ENCODE assay signal across 1 cellular context in the genomic region with DNA sequence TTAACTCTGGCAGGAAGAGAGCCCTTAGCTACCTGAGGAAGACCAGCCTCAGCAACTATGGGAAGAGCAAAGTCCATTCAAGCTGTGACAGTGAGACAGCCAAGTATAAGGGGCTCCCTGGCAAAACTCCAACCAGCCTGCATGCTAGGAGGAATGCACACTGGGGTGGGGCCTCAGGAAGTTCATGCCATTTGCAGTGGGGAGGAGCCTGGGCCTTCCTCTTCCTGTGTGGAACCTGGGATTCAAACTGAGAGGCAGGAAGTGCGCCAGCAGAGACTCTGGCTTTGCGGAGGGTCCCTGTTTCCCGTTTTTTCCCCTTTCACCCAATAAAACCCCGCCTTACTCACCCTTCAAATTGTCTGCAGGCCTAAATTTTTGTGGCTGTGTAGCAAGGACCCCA.
TF ChIP-seq lines count a peak whose summit lies in the region.

No MANE protein-coding gene starts in this region.

TF ChIP-seq in GM23338, 12 proteins besides CTCF, POLR2A, EP300 and RAD21 (continued from another document):
- TF ChIP-seq, protein P1, sequence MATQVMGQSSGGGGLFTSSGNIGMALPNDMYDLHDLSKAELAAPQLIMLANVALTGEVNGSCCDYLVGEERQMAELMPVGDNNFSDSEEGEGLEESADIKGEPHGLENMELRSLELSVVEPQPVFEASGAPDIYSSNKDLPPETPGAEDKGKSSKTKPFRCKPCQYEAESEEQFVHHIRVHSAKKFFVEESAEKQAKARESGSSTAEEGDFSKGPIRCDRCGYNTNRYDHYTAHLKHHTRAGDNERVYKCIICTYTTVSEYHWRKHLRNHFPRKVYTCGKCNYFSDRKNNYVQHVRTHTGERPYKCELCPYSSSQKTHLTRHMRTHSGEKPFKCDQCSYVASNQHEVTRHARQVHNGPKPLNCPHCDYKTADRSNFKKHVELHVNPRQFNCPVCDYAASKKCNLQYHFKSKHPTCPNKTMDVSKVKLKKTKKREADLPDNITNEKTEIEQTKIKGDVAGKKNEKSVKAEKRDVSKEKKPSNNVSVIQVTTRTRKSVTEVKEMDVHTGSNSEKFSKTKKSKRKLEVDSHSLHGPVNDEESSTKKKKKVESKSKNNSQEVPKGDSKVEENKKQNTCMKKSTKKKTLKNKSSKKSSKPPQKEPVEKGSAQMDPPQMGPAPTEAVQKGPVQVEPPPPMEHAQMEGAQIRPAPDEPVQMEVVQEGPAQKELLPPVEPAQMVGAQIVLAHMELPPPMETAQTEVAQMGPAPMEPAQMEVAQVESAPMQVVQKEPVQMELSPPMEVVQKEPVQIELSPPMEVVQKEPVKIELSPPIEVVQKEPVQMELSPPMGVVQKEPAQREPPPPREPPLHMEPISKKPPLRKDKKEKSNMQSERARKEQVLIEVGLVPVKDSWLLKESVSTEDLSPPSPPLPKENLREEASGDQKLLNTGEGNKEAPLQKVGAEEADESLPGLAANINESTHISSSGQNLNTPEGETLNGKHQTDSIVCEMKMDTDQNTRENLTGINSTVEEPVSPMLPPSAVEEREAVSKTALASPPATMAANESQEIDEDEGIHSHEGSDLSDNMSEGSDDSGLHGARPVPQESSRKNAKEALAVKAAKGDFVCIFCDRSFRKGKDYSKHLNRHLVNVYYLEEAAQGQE (IDR thresholded peaks at IDR 0.05; ENCODE audit: unreplicated experiment) = no peak
- TF ChIP-seq CREB1 (CRISPR knock-in tag; IDR thresholded peaks at IDR 0.05; ENCODE audit: low read depth) (no peak), NANOG (IDR thresholded peaks at IDR 0.05; ENCODE audit: borderline replicate concordance) (no peak)
